In the genomic region with DNA sequence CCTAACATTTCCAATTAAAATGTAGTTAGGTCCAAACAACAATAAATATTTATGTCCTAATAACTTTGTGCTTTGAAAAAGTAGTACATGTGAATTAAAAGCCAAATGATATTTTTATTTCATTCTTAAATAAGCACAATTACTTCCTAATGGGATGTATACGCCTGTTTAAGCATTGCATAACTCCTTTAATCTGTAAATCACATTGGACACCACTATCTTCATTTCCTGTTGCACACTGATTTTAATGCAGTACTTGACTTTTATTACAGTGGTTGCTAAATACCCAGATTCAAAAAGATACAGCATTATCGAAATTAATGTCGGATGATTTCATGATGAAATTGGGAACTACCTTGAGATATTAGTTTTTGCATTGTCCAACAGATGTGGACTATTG, we compare ENCODE assay signal across 34 cellular contexts.
"Had no signal": no experiment of that assay in that cellular context is flagged by ENCODE, and none has a peak within 500 bp of the region (broad histone marks: within the 10 kb centered on the region; RNA-seq: fewer than 3 reads in every experiment).

No MANE protein-coding gene starts in this region.

- H3K27ac ChIP-seq: KMS-11 had no signal

- H3K9ac ChIP-seq: KMS-11 had no signal

- H3K9me3 ChIP-seq: MG63 had no signal

- H3K36me3 ChIP-seq: MG63 had no signal

- DNase-seq: Karpas-422, Kasumi-1, MG63, MM.1S, MV-4-11, NCI-H1048, NCI-H1092, NCI-H1092 treated with DMSO at 0.1 percent for 48 hours, NCI-H1105, NCI-H1105 treated with DMSO at 0.1 percent for 48 hours, NCI-H1417, NCI-H1417 treated with DMSO at 0.1 percent for 48 hours, NCI-H1436, NCI-H1436 treated with DMSO at 0.1 percent for 48 hours, NCI-H146, NCI-H1694, NCI-H1694 treated with DMSO at 0.1 percent for 48 hours, NCI-H187, NCI-H187 treated with DMSO at 0.1 percent for 48 hours, NCI-H1930, NCI-H2029, NCI-H2029 treated with DMSO at 0.1 percent for 48 hours, NCI-H2081, NCI-H2081 treated with DMSO at 0.1 percent for 48 hours, NCI-H2107, NCI-H2171, NCI-H2171 treated with DMSO at 0.1 percent for 48 hours, NCI-H2227 treated with DMSO at 0.1 percent for 48 hours, NCI-H226, NCI-H345, NCI-H446, NCI-H446 treated with DMSO at 0.1 percent for 48 hours, NCI-H510A had no signal

- H3K4me3 ChIP-seq: MG63 had no signal

- H3K27me3 ChIP-seq: MG63 had no signal
